ENCODE assay signal across 12 cellular contexts in genomic region chr1:234919061-234919755, GRCh38.
DNase-seq lines count a peak whose midpoint lies in the region; TF ChIP-seq lines count a peak whose summit lies in the region.
"Had no signal": no experiment of that assay in that cellular context is flagged by ENCODE, and none has a peak within 500 bp of the region (broad histone marks: within the 10 kb centered on the region; RNA-seq: fewer than 3 reads in every experiment).

No MANE protein-coding gene starts in this region.

- no peaks in the 10 kb centered on the region for H3K27me3 Mint-ChIP-seq in dendritic cell treated with granulocyte-macrophage colony-stimulating factor and Interleukin-4, amounts not matched to agents 40 ng/mL and 50 ng/mL, for 4 days
- H3K27me3 Mint-ChIP-seq in activated T-cell treated with anti-CD3 and anti-CD28 coated beads, Interleukin-2, amount 50 U/mL, for 24 hours, result no peaks in the 10 kb centered on the region

- TF ChIP-seq RAD21 in liver (IDR thresholded peaks at IDR 0.05), result peak; percentile 44 to 59

- H3K27ac Mint-ChIP-seq in dendritic cell treated with granulocyte-macrophage colony-stimulating factor and Interleukin-4, amounts not matched to agents 40 ng/mL and 50 ng/mL, for 4 days, result peak overlapping the region; percentile 81
- H3K27ac Mint-ChIP-seq in activated T-cell treated with anti-CD3 and anti-CD28 coated beads, Interleukin-2, amount 50 U/mL, for 24 hours, result no peak overlapping the region

- no peaks in the 10 kb centered on the region for H3K36me3 ChIP-seq in liver (ENCODE audit: control insufficient read depth in 4 of 4, insufficient read depth in 3 of 4, low read depth in 1 of 4, low read length in 3 of 4)
- H3K36me3 ChIP-seq in skeletal muscle tissue (ENCODE audit: control insufficient read depth in 3 of 3, insufficient read depth in 3 of 3, low read length in 3 of 3), result no peaks in the 10 kb centered on the region

- peak; percentile 29 for DNase-seq in GM03348 (ENCODE audit: low spot score)
- DNase-seq in NOMO-1 (lab: John Stamatoyannopoulos, UW; ENCODE audit: unreplicated experiment in 2 of 2), result no peak
- no peak for DNase-seq in LoVo (ENCODE audit: low spot score)
- DNase-seq in activated T-cell treated with anti-CD3 and anti-CD28 coated beads, Interleukin-2, amount 50 U/mL, for 24 hours, result no peak
- DNase-seq in activated CD4-positive, alpha-beta T cell treated with anti-CD3 and anti-CD28 coated beads, Interleukin-2, amount 50 U/mL, for 4 hours, result no peak
- DNase-seq: activated CD4-positive, alpha-beta T cell treated with anti-CD3 and anti-CD28 coated beads for 48 hours; anterior cingulate cortex; NCI-H1417; stimulated activated naive CD8-positive, alpha-beta T cell treated with anti-CD3 and anti-CD28 coated beads, Interleukin-15, Interleukin-2, amounts not matched to agents 100 U/mL and 50 U/mL, for 24 hours had no signal

- peaks cover 6% of the 10 kb centered on the region for H3K36me3 Mint-ChIP-seq in dendritic cell treated with granulocyte-macrophage colony-stimulating factor and Interleukin-4, amounts not matched to agents 40 ng/mL and 50 ng/mL, for 4 days (ENCODE audit: low read depth)
- H3K36me3 Mint-ChIP-seq in activated T-cell treated with anti-CD3 and anti-CD28 coated beads, Interleukin-2, amount 50 U/mL, for 24 hours (ENCODE audit: low read depth), result no peaks in the 10 kb centered on the region

- H3K4me1 ChIP-seq in liver (ENCODE audit: control insufficient read depth in 4 of 4, insufficient read depth in 4 of 4, low read length in 3 of 4) (peaks cover 15 to 29% (median 25%) of the 10 kb centered on the region in 4 donors), skeletal muscle tissue (ENCODE audit: control insufficient read depth in 3 of 3, insufficient read depth in 3 of 3, low read length in 3 of 3) (peaks cover 53 to 69% (median 60%) of the 10 kb centered on the region in 3 donors)

- H3K9me3 Mint-ChIP-seq in dendritic cell treated with granulocyte-macrophage colony-stimulating factor and Interleukin-4, amounts not matched to agents 40 ng/mL and 50 ng/mL, for 4 days, result no peaks in the 10 kb centered on the region
- H3K9me3 Mint-ChIP-seq in activated T-cell treated with anti-CD3 and anti-CD28 coated beads, Interleukin-2, amount 50 U/mL, for 24 hours, result no peaks in the 10 kb centered on the region

- 60% methylated on average over 14 of the region's 14 CpGs for WGBS in liver

- no peaks in the 10 kb centered on the region for H3K9me3 ChIP-seq in liver (ENCODE audit: control insufficient read depth in 4 of 4, low read length in 3 of 4)
- no peaks in the 10 kb centered on the region for H3K9me3 ChIP-seq in skeletal muscle tissue (ENCODE audit: control insufficient read depth in 3 of 3, low read length in 3 of 3)

- intact Hi-C loops in dendritic cell treated with granulocyte-macrophage colony-stimulating factor and Interleukin-4, amounts not matched to agents 40 ng/mL and 50 ng/mL, for 4 days (cut with micrococcal nuclease), result loop anchor here (5.0 kb wide), 1 partner anchor 37 kb away; no protein-coding TSS in a partner anchor

- peaks cover 92% of the 10 kb centered on the region for H3K4me1 Mint-ChIP-seq in dendritic cell treated with granulocyte-macrophage colony-stimulating factor and Interleukin-4, amounts not matched to agents 40 ng/mL and 50 ng/mL, for 4 days (ENCODE audit: low read depth)
- no peaks in the 10 kb centered on the region for H3K4me1 Mint-ChIP-seq in activated T-cell treated with anti-CD3 and anti-CD28 coated beads, Interleukin-2, amount 50 U/mL, for 24 hours (ENCODE audit: low read depth)

- H3K4me3 ChIP-seq in liver (ENCODE audit: low read depth in 1 of 3, low read length in 3 of 3), result no peak overlapping the region
- H3K4me3 ChIP-seq in skeletal muscle tissue (ENCODE audit: low read length in 3 of 3), result peak overlapping the region in 2 of 3 donors; percentile 29 to 38

- no peak for TF ChIP-seq CTCF in liver (IDR thresholded peaks at IDR 0.05; ENCODE audit: low read depth, low read length, missing input control)

- H3K9ac ChIP-seq in liver (ENCODE audit: low read depth in 1 of 2, low read length in 2 of 2) (no peak overlapping the region), skeletal muscle tissue (ENCODE audit: low read depth in 1 of 3, low read length in 3 of 3) (peak overlapping the region; percentile 36 to 73 (median 68))

- H3K27me3 ChIP-seq in liver (ENCODE audit: control insufficient read depth in 4 of 4, insufficient read depth in 4 of 4, low read length in 3 of 4), result no peaks in the 10 kb centered on the region
- no peaks in the 10 kb centered on the region for H3K27me3 ChIP-seq in skeletal muscle tissue (ENCODE audit: control insufficient read depth in 3 of 3, insufficient read depth in 3 of 3, low read length in 3 of 3)

- peak overlapping the region; percentile 55 for H3K4me3 Mint-ChIP-seq in dendritic cell treated with granulocyte-macrophage colony-stimulating factor and Interleukin-4, amounts not matched to agents 40 ng/mL and 50 ng/mL, for 4 days
- no peak overlapping the region for H3K4me3 Mint-ChIP-seq in activated T-cell treated with anti-CD3 and anti-CD28 coated beads, Interleukin-2, amount 50 U/mL, for 24 hours

- H3K27ac ChIP-seq in liver (ENCODE audit: low read depth in 1 of 2, low read length in 2 of 2) (peak overlapping the region; percentile 77 to 83), skeletal muscle tissue (ENCODE audit: low read depth, low read length) (peak overlapping the region; percentile 90)

TF ChIP-seq in liver, 16 proteins besides CTCF, POLR2A, EP300 and RAD21:
- TF ChIP-seq, protein P1, sequence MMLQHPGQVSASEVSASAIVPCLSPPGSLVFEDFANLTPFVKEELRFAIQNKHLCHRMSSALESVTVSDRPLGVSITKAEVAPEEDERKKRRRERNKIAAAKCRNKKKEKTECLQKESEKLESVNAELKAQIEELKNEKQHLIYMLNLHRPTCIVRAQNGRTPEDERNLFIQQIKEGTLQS (IDR thresholded peaks at IDR 0.05), result no peak
- TF ChIP-seq REST (IDR thresholded peaks at IDR 0.05) (no peak), GABPA (IDR thresholded peaks at IDR 0.05 in 1 of 2, conservative IDR thresholded peaks at IDR 0.05 in 1 of 2) (no peak), HNF4A (conservative IDR thresholded peaks at IDR 0.05) (peak; percentile 18 to 38), EGR1 (IDR thresholded peaks at IDR 0.05; ENCODE audit: low read depth in 2 of 2) (peak in 1 of 2 donors; percentile 47), NR2F2 (IDR thresholded peaks at IDR 0.05) (peak; percentile 78), ZBTB33 (IDR thresholded peaks at IDR 0.05) (no peak), JUND (IDR thresholded peaks at IDR 0.05) (peak in 1 of 2 donors; percentile 28), SP1 (IDR thresholded peaks at IDR 0.05) (peak; percentile 76), HNF4G (IDR thresholded peaks at IDR 0.05) (no peak), RXRA (IDR thresholded peaks at IDR 0.05) (peak; percentile 88 to 92), YY1 (IDR thresholded peaks at IDR 0.05) (no peak), FOXA2 (IDR thresholded peaks at IDR 0.05) (no peak)
- TF ChIP-seq, protein P2, sequence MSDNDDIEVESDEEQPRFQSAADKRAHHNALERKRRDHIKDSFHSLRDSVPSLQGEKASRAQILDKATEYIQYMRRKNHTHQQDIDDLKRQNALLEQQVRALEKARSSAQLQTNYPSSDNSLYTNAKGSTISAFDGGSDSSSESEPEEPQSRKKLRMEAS (IDR thresholded peaks at IDR 0.05), result peak; percentile 71

Comparison
In these comparisons a context has a peak if more than half of its experiments do, and no peak if none do; other contexts are left out.
1. H3K4me3 ChIP-seq: peak in skeletal muscle tissue (2 of 3); none in liver (0 of 3).
2. H3K9ac ChIP-seq: peak in skeletal muscle tissue (3 of 3); none in liver (0 of 2).